In genomic region chr9:38689678-38690077, GRCh38 we compare ENCODE assay signal across 10 cellular contexts. TPM values are rescaled to one million over a fixed set of nuclear protein-coding genes. Genes with fewer than 3 reads are reported as not detected.
DNase-seq lines count a peak whose midpoint lies in the region; ATAC-seq and FAIRE-seq lines count a peak whose summit lies in the region.
"Had no signal": no experiment of that assay in that cellular context is flagged by ENCODE, and none has a peak within 500 bp of the region (broad histone marks: within the 10 kb centered on the region; RNA-seq: fewer than 3 reads in every experiment).

No MANE protein-coding gene starts in this region.

- DNase-seq in EH (ENCODE audit: low read depth): peak; percentile 38
- peak; percentile 92 for DNase-seq in NCI-H2171 (lab: John Stamatoyannopoulos, UW)
- peak; percentile 20 for DNase-seq in dermis blood vessel endothelial cell
- no peak for DNase-seq in NAMALWA (ENCODE audit: low spot score)
- DNase-seq in RCC 7860 (ENCODE audit: low spot score): no peak
- DNase-seq in activated naive CD4-positive, alpha-beta T cell treated with anti-CD3 and anti-CD28 coated beads, Interleukin-2, amount 50 U/mL, for 72 hours (ENCODE audit: low spot score in 2 of 2): no peak

- H2AFZ ChIP-seq in neuron (ENCODE audit: low read depth, low read length): peak overlapping the region; percentile 60

- H3K9me3 ChIP-seq in neuron (ENCODE audit: low read length): no peaks in the 10 kb centered on the region

- ATAC-seq in GM19395 (IDR thresholded peaks at IDR 0.05; ENCODE audit: unreplicated experiment): no peak
- no peak for ATAC-seq in activated naive CD4-positive, alpha-beta T cell treated with anti-CD3 and anti-CD28 coated beads, Interleukin-2, amount 50 U/mL, for 72 hours
- ATAC-seq: Right ventricle myocardium inferior had no signal

- H3K36me3 ChIP-seq in neuron (ENCODE audit: insufficient read depth, low read length): no peaks in the 10 kb centered on the region

- no peaks in the 10 kb centered on the region for H3K27me3 ChIP-seq in neuron (ENCODE audit: insufficient read depth, low read length)

- H3K27ac Mint-ChIP-seq in activated naive CD4-positive, alpha-beta T cell treated with anti-CD3 and anti-CD28 coated beads, Interleukin-2, amount 50 U/mL, for 72 hours: no peak overlapping the region

- peaks cover 18% of the 10 kb centered on the region for H3K4me1 ChIP-seq in neuron (ENCODE audit: insufficient read depth, low read length)

- no peak for FAIRE-seq in RCC 7860 (lab: Jason Lieb, UNC)

- H3K9me3 Mint-ChIP-seq in activated naive CD4-positive, alpha-beta T cell treated with anti-CD3 and anti-CD28 coated beads, Interleukin-2, amount 50 U/mL, for 72 hours: no peaks in the 10 kb centered on the region

- H3K36me3 Mint-ChIP-seq in activated naive CD4-positive, alpha-beta T cell treated with anti-CD3 and anti-CD28 coated beads, Interleukin-2, amount 50 U/mL, for 72 hours: no peaks in the 10 kb centered on the region

- H3K4me3 ChIP-seq in neuron (ENCODE audit: low read length): peak overlapping the region; percentile 8

RNA-seq across cellular contexts. Expression of gene FAM240B, which starts 30.3 kb away (rescaled TPM):
- total RNA-seq in dermis blood vessel endothelial cell: not detected in 2 replicates
- not detected for total RNA-seq in activated naive CD4-positive, alpha-beta T cell treated with anti-CD3 and anti-CD28 coated beads, Interleukin-2, amount 50 U/mL, for 72 hours
- total RNA-seq: osteoblast, Right ventricle myocardium inferior had no signal

Comparison
In these comparisons a context has a peak if more than half of its experiments do, and no peak if none do; other contexts are left out.
1. DNase-seq: peak in EH (single experiment), NCI-H2171 (single experiment) and dermis blood vessel endothelial cell (single experiment); none in NAMALWA (single experiment), RCC 7860 (single experiment) and activated naive CD4-positive, alpha-beta T cell treated with anti-CD3 and anti-CD28 coated beads, Interleukin-2, amount 50 U/mL, for 72 hours (0 of 2).